Comparison of ENCODE assay signal across 9 cellular contexts in genomic region chr16:79599256-79599836, GRCh38. TPM values are rescaled to one million over a fixed set of nuclear protein-coding genes. Genes with fewer than 3 reads are reported as not detected.
A peak's percentile ranks its signal among the peaks of the same experiment; 100 is the strongest.
DNase-seq lines count a peak whose midpoint lies in the region; ATAC-seq and TF ChIP-seq lines count a peak whose summit lies in the region.
"Had no signal": no experiment of that assay in that cellular context is flagged by ENCODE, and none has a peak within 500 bp of the region (broad histone marks: within the 10 kb centered on the region; RNA-seq: fewer than 3 reads in every experiment).

No MANE protein-coding gene starts in this region.

- peak overlapping the region in 1 of 3 experiments; percentile 52; a peak in 1 of 7 replicates for H3K27ac Mint-ChIP-seq in H9
- H3K27ac Mint-ChIP-seq in activated CD8-positive, alpha-beta T cell treated with anti-CD3 and anti-CD28 coated beads for 36 hours = peak overlapping the region; percentile 75
- peak overlapping the region; percentile 50 to 79 for H3K27ac Mint-ChIP-seq in natural killer cell treated with Interleukin-12 subunit alpha and Interleukin-12 subunit beta and Interleukin-15 and Interleukin-18, amount 100 ng/mL, for 72 hours

- H2BK5ac ChIP-seq in H9 (ENCODE audit: insufficient read length, low read length) = no peak overlapping the region

- H3K4me3 ChIP-seq in esophagus muscularis mucosa = peak overlapping the region; percentile 60 to 80 (median 70)
- H3K4me3 ChIP-seq: K562 had no signal

- TF ChIP-seq EP300 in esophagus muscularis mucosa (IDR thresholded peaks at IDR 0.05) = no peak

- no peak overlapping the region for H2AFZ ChIP-seq in H9 (ENCODE audit: low read length)

- no peak overlapping the region for H3K4ac ChIP-seq in H9 (ENCODE audit: low read depth, low read length)

- H3K23ac ChIP-seq in H9 (ENCODE audit: insufficient read length, low read depth, low read length) = no peak overlapping the region

- no peak overlapping the region for H2BK12ac ChIP-seq in H9 (ENCODE audit: insufficient read length, low read depth, low read length)

- H2BK120ac ChIP-seq in H9 (ENCODE audit: low read depth, low read length, poor library complexity, severe bottlenecking) = no peak overlapping the region

- POLR2A ChIA-PET in activated CD8-positive, alpha-beta T cell treated with anti-CD3 and anti-CD28 coated beads for 36 hours (lab: Charles Lee) = interaction anchor here (1.0 to 1.3 kb wide), 3 partner anchors 283 to 827 kb away, joined by 3 read pairs; no protein-coding TSS in a partner anchor

- H4K91ac ChIP-seq in H9 (ENCODE audit: insufficient read length, low read depth, low read length) = no peak overlapping the region

- H3K27me3 ChIP-seq in H9 (ENCODE audit: insufficient read depth, low read length) (no peaks in the 10 kb centered on the region; the same call in 1 of the 2 replicates), esophagus muscularis mucosa (peaks cover 0 to 22% (median 0%) of the 10 kb centered on the region in 4 donors)

- H3K9me3 ChIP-seq in H9 (ENCODE audit: control insufficient read depth, low read depth, low read length) (no peaks in the 10 kb centered on the region), esophagus muscularis mucosa (no peaks in the 10 kb centered on the region)

- H4K8ac ChIP-seq in H9 (replicated peaks; ENCODE audit: insufficient read length, low read depth, low read length) = no peak overlapping the region

- DNase-seq in H9 = peak; percentile 47
- DNase-seq in activated CD8-positive, alpha-beta T cell treated with anti-CD3 and anti-CD28 coated beads for 36 hours = peak; percentile 20
- DNase-seq in esophagus muscularis mucosa (ENCODE audit: extremely low spot score) = no peak
- DNase-seq in natural killer cell treated with Interleukin-12 subunit alpha and Interleukin-12 subunit beta and Interleukin-15 and Interleukin-18, amount 100 ng/mL, for 72 hours (ENCODE audit: low spot score) = peak; percentile 61
- DNase-seq in hippocampal formation (lab: John Stamatoyannopoulos, UW) = no peak
- no peak for DNase-seq in NCI-H510A treated with DMSO at 0.1 percent for 48 hours (lab: John Stamatoyannopoulos, UW)

- H3K4me1 Mint-ChIP-seq in H9 = peaks cover 34 to 40% of the 10 kb centered on the region in 2 experiments
- H3K4me1 Mint-ChIP-seq in activated CD8-positive, alpha-beta T cell treated with anti-CD3 and anti-CD28 coated beads for 36 hours (ENCODE audit: low read depth) = peaks cover 29% of the 10 kb centered on the region
- peaks cover 48 to 62% of the 10 kb centered on the region in 2 donors for H3K4me1 Mint-ChIP-seq in natural killer cell treated with Interleukin-12 subunit alpha and Interleukin-12 subunit beta and Interleukin-15 and Interleukin-18, amount 100 ng/mL, for 72 hours (ENCODE audit: low read depth in 2 of 2)

- ATAC-seq in activated CD8-positive, alpha-beta T cell treated with anti-CD3 and anti-CD28 coated beads for 36 hours = peak; percentile 7
- peak in 1 of 2 donors; percentile 0 for ATAC-seq in natural killer cell treated with Interleukin-12 subunit alpha and Interleukin-12 subunit beta and Interleukin-15 and Interleukin-18, amount 100 ng/mL, for 72 hours
- ATAC-seq in HG03095 (IDR thresholded peaks at IDR 0.05; ENCODE audit: unreplicated experiment) (no peak), GM18517 (IDR thresholded peaks at IDR 0.05; ENCODE audit: unreplicated experiment) (no peak)

- no peak overlapping the region for H3T11ph ChIP-seq in H9 (ENCODE audit: low read length)

- WGBS in H9 (ENCODE audit: extremely low coverage, insufficient read length, low lambda C conversion rate) = no CpG with 5 or more reads among the region's 79 CpGs
- WGBS in esophagus muscularis mucosa = 0% methylated on average over 11 of the region's 79 CpGs

- no peak overlapping the region for H3K56ac ChIP-seq in H9 (ENCODE audit: insufficient read length, low read depth, low read length)

- no peaks in the 10 kb centered on the region for H3K9me3 Mint-ChIP-seq in H9
- H3K9me3 Mint-ChIP-seq in activated CD8-positive, alpha-beta T cell treated with anti-CD3 and anti-CD28 coated beads for 36 hours = no peaks in the 10 kb centered on the region
- no peaks in the 10 kb centered on the region for H3K9me3 Mint-ChIP-seq in natural killer cell treated with Interleukin-12 subunit alpha and Interleukin-12 subunit beta and Interleukin-15 and Interleukin-18, amount 100 ng/mL, for 72 hours

- intact Hi-C loops in activated CD8-positive, alpha-beta T cell treated with anti-CD3 and anti-CD28 coated beads for 36 hours (cut with micrococcal nuclease) = no loop called here
- intact Hi-C loops in esophagus muscularis mucosa (cut with DNase I) = no loop called here

- H3K4me1 ChIP-seq in H9 (ENCODE audit: insufficient read depth, low read length) = no peaks in the 10 kb centered on the region
- peaks cover 0 to 43% (median 36%) of the 10 kb centered on the region in 4 donors for H3K4me1 ChIP-seq in esophagus muscularis mucosa

- H2BK15ac ChIP-seq in H9 (ENCODE audit: low read depth, low read length) = no peak overlapping the region

- no peak for TF ChIP-seq POLR2A in esophagus muscularis mucosa (IDR thresholded peaks at IDR 0.05; ENCODE audit: low read depth)

- H3K18ac ChIP-seq in H9 (ENCODE audit: insufficient read length, low read depth, low read length) = no peak overlapping the region

- H3K27me3 Mint-ChIP-seq in H9 (ENCODE audit: low read depth) = peaks cover 20% of the 10 kb centered on the region
- H3K27me3 Mint-ChIP-seq in activated CD8-positive, alpha-beta T cell treated with anti-CD3 and anti-CD28 coated beads for 36 hours = peaks cover 48% of the 10 kb centered on the region
- H3K27me3 Mint-ChIP-seq in natural killer cell treated with Interleukin-12 subunit alpha and Interleukin-12 subunit beta and Interleukin-15 and Interleukin-18, amount 100 ng/mL, for 72 hours = peaks cover 0 to 4% of the 10 kb centered on the region in 2 donors

- H3K14ac ChIP-seq in H9 (ENCODE audit: insufficient read depth, low read length) = no peak overlapping the region

- no peak for TF ChIP-seq CTCF in H9 (conservative IDR thresholded peaks at IDR 0.05)
- no peak for TF ChIP-seq CTCF in activated CD8-positive, alpha-beta T cell treated with anti-CD3 and anti-CD28 coated beads for 36 hours (IDR thresholded peaks at IDR 0.05)
- no peak for TF ChIP-seq CTCF in esophagus muscularis mucosa (IDR thresholded peaks at IDR 0.05)

- H3K36me3 ChIP-seq in esophagus muscularis mucosa = no peaks in the 10 kb centered on the region

- peaks cover 20% of the 10 kb centered on the region for H3K23me2 ChIP-seq in H9 (ENCODE audit: insufficient read length, low read depth, low read length, poor library complexity, severe bottlenecking)

- peak overlapping the region; percentile 73 to 90 for H3K4me3 Mint-ChIP-seq in H9
- H3K4me3 Mint-ChIP-seq in activated CD8-positive, alpha-beta T cell treated with anti-CD3 and anti-CD28 coated beads for 36 hours = peak overlapping the region; percentile 73
- H3K4me3 Mint-ChIP-seq in natural killer cell treated with Interleukin-12 subunit alpha and Interleukin-12 subunit beta and Interleukin-15 and Interleukin-18, amount 100 ng/mL, for 72 hours = peak overlapping the region; percentile 91

- no peak overlapping the region for H4K5ac ChIP-seq in H9 (ENCODE audit: insufficient read length, low read depth, low read length)

- H3K79me1 ChIP-seq in H9 (ENCODE audit: insufficient read depth, low read depth, low read length, poor library complexity, severe bottlenecking) = no peaks in the 10 kb centered on the region

- no peak overlapping the region for H2BK20ac ChIP-seq in H9 (ENCODE audit: low read depth, low read length, poor library complexity, severe bottlenecking)

- H3K27ac ChIP-seq in H9 (ENCODE audit: insufficient read length, low read depth, low read length) = no peak overlapping the region
- peak overlapping the region; percentile 78 to 88 (median 86) for H3K27ac ChIP-seq in esophagus muscularis mucosa (replicated peaks in 1 of 4)

- no peak overlapping the region for H2AK5ac ChIP-seq in H9 (ENCODE audit: insufficient read length, low read length)

- CTCF ChIA-PET in activated CD8-positive, alpha-beta T cell treated with anti-CD3 and anti-CD28 coated beads for 36 hours (lab: Charles Lee) = interaction anchor here (0.8 kb wide), 1 partner anchor 17 kb away, joined by 3 read pairs; no protein-coding TSS in a partner anchor

- H4K20me1 ChIP-seq in H9 (ENCODE audit: control insufficient read depth, insufficient read depth, insufficient read length) = no peaks in the 10 kb centered on the region

- peak overlapping the region; percentile 92 for H3K4me2 ChIP-seq in H9 (ENCODE audit: insufficient read depth, insufficient read length, low read length)

- H3K9ac ChIP-seq in H9 (ENCODE audit: extremely low read depth, insufficient read length, low read length) = no peak overlapping the region

- no peaks in the 10 kb centered on the region; a peak in 2 of 7 replicates for H3K36me3 Mint-ChIP-seq in H9 (ENCODE audit: insufficient read depth in 1 of 3, low read depth in 3 of 3)
- peaks cover 3% of the 10 kb centered on the region for H3K36me3 Mint-ChIP-seq in activated CD8-positive, alpha-beta T cell treated with anti-CD3 and anti-CD28 coated beads for 36 hours (ENCODE audit: low read depth)
- peaks cover 20% of the 10 kb centered on the region for H3K36me3 Mint-ChIP-seq in natural killer cell treated with Interleukin-12 subunit alpha and Interleukin-12 subunit beta and Interleukin-15 and Interleukin-18, amount 100 ng/mL, for 72 hours

- no peaks in the 10 kb centered on the region for H3K79me2 ChIP-seq in H9 (ENCODE audit: insufficient read depth, low read length)

RNA-seq across cellular contexts. Expression of gene MAF, which starts 1.2 kb away (rescaled TPM):
- 4.9 and 5.1 TPM in 2 replicates for total RNA-seq in H9 (2021)
- total RNA-seq in activated CD8-positive, alpha-beta T cell treated with anti-CD3 and anti-CD28 coated beads for 36 hours = 10 to 100 TPM; 17.4 to 18.6 TPM
- total RNA-seq in esophagus muscularis mucosa = 10 to 100 TPM; 30.4 to 55.1 (median 40.8) TPM
- 10 to 100 TPM in 1 of 2 donors, 1 to 10 TPM in 1; 5.6 to 41.9 TPM for total RNA-seq in natural killer cell treated with Interleukin-12 subunit alpha and Interleukin-12 subunit beta and Interleukin-15 and Interleukin-18, amount 100 ng/mL, for 72 hours

Comparison
In these comparisons a context has a peak if more than half of its experiments do, and no peak if none do; other contexts are left out.
1. DNase-seq: peak in H9 (single experiment), activated CD8-positive, alpha-beta T cell treated with anti-CD3 and anti-CD28 coated beads for 36 hours (single experiment) and natural killer cell treated with Interleukin-12 subunit alpha and Interleukin-12 subunit beta and Interleukin-15 and Interleukin-18, amount 100 ng/mL, for 72 hours (single experiment); none in esophagus muscularis mucosa (single experiment), hippocampal formation (0 of 2) and NCI-H510A treated with DMSO at 0.1 percent for 48 hours (single experiment).
2. Peak in every context shown above with its lines, with median percentiles within 50 percentile points of each other: H3K4me3 Mint-ChIP-seq.